In the genomic region with DNA sequence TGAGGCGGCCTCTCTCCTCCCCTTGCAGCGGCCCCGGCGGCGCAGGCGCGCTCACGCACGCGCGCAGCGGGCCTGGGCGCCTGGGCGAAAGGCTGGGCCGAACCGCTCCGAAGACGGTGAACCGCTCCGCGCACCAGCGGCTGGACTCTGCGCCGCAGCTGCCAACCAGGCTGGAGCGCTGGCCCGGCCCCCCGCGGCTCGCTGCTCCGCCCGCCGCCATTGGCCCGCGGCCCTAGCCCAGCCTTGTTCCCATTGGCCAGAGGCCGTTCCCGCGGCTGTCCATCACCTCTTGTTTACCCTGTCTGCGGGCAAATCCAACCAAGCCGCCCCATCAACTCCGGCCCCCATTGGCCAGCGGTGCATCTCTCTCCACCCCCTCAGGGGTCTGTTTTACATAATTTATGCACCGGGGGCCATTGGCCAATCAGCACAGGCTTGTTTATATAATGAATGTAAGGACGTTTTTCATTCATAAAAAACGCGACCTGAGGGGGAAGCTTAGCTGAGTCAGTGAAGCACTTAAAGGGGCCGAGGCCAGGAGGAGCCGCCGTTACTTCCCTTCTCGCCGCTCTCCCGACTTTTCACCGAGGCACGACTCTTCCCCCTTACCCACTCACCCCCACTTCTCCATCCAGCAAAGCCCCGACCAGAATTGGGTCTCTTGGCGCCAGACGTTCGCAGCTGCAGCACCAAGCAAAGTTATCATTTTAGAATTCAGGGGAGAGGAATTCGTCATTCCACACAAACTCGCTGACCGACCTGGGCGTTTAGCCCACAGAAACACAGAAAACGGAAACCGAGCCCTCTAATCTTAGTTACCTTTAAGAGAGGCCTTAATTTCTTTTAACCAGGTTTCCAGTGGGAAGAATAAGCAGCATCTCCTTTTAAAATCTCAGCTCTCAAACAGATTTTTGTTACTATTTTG, we compare ENCODE assay signal across 8 cellular contexts. TPM values are rescaled to one million over a fixed set of nuclear protein-coding genes. Genes with fewer than 3 reads are reported as not detected.
A peak's percentile ranks its signal among the peaks of the same experiment; 100 is the strongest.
DNase-seq lines count a peak whose midpoint lies in the region; ATAC-seq and TF ChIP-seq lines count a peak whose summit lies in the region.

TSS of gene ETV5 (minus strand) at position 149 of the 925 bp plus-strand sequence. CDS start 3,221 bp downstream, outside the sequence.

- no peaks in the 10 kb centered on the region for H3K36me3 ChIP-seq in fibroblast of lung (ENCODE audit: control insufficient read depth, insufficient read depth, low read length)

- peak; percentile 88 to 92 for ATAC-seq in naive B cell (ENCODE audit: low read depth in 2 of 2)
- ATAC-seq in stimulated activated effector memory CD8-positive, alpha-beta T cell treated with anti-CD3 and anti-CD28 coated beads, Interleukin-12 subunit alpha, Interleukin-12 subunit beta, amount 100 ng/mL, for 72 hours: peak; percentile 95

- peaks cover 0 to 4% (median 0%) of the 10 kb centered on the region in 7 donors for H3K9me3 Mint-ChIP-seq in naive B cell
- H3K9me3 Mint-ChIP-seq in stimulated activated effector memory CD8-positive, alpha-beta T cell treated with anti-CD3 and anti-CD28 coated beads, Interleukin-12 subunit alpha, Interleukin-12 subunit beta, amount 100 ng/mL, for 72 hours: no peaks in the 10 kb centered on the region

- H3K27me3 ChIP-seq in fibroblast of lung (ENCODE audit: control insufficient read depth, insufficient read depth, low read length): no peaks in the 10 kb centered on the region

- H3K9ac ChIP-seq in fibroblast of lung (ENCODE audit: insufficient read depth, low read length): peak within 1 kb of the TSS; percentile 80

- H3K27me3 Mint-ChIP-seq in naive B cell: peaks cover 54 to 80% (median 66%) of the 10 kb centered on the region in 3 donors

- peak within 1 kb of the TSS; percentile 47 for H3K4me3 ChIP-seq in LNCaP clone FGC (ENCODE audit: low read depth, low read length)
- peak within 1 kb of the TSS; percentile 83 to 90 (median 87) for H3K4me3 ChIP-seq in fibroblast of lung (replicated peaks in 1 of 4; ENCODE audit: control extremely low read depth in 1 of 4, insufficient read depth in 1 of 4, low read depth in 3 of 4, low read length in 4 of 4)

- H2AFZ ChIP-seq in fibroblast of lung (ENCODE audit: low read length): peak within 1 kb of the TSS; percentile 67

- H3K9me3 ChIP-seq in fibroblast of lung (ENCODE audit: control insufficient read depth, insufficient read depth, low read depth, low read length): no peaks in the 10 kb centered on the region

- TF ChIP-seq CTCF in LNCaP clone FGC (IDR thresholded peaks at IDR 0.05; ENCODE audit: control insufficient read depth, extremely low read depth, insufficient read depth): no peak
- TF ChIP-seq CTCF in fibroblast of lung (conservative IDR thresholded peaks at IDR 0.05 in 1 of 2, IDR thresholded peaks at IDR 0.05 in 1 of 2; ENCODE audit: low read depth in 1 of 2, low read length in 2 of 2): no peak

- peaks cover 31% of the 10 kb centered on the region for H3K79me2 ChIP-seq in fibroblast of lung (ENCODE audit: control insufficient read depth, insufficient read depth, low read length)

- H3K36me3 Mint-ChIP-seq in naive B cell: no peaks in the 10 kb centered on the region
- peaks cover 28% of the 10 kb centered on the region for H3K36me3 Mint-ChIP-seq in stimulated activated effector memory CD8-positive, alpha-beta T cell treated with anti-CD3 and anti-CD28 coated beads, Interleukin-12 subunit alpha, Interleukin-12 subunit beta, amount 100 ng/mL, for 72 hours

- peak within 1 kb of the TSS; percentile 75 to 97 (median 90) for H3K27ac Mint-ChIP-seq in naive B cell
- H3K27ac Mint-ChIP-seq in stimulated activated effector memory CD8-positive, alpha-beta T cell treated with anti-CD3 and anti-CD28 coated beads, Interleukin-12 subunit alpha, Interleukin-12 subunit beta, amount 100 ng/mL, for 72 hours: peak within 1 kb of the TSS; percentile 63

- DNase-seq in EH (ENCODE audit: low read depth): peak; percentile 100
- DNase-seq in GOT3 (lab: John Stamatoyannopoulos, UW): peak; percentile 99
- peak; percentile 98 for DNase-seq in LNCaP clone FGC (ENCODE audit: low read depth)
- DNase-seq in RPMI8226: peak; percentile 99
- DNase-seq in activated T-helper 9 cell treated with anti-CD3 and anti-CD28 coated beads, Interleukin-2, amount 50 U/mL, for 16 hours (ENCODE audit: low read depth): peak; percentile 83
- DNase-seq in fibroblast of lung (ENCODE audit: low read depth in 2 of 2): peak; percentile 100
- peak; percentile 94 for DNase-seq in naive B cell
- peak; percentile 80 to 95 for DNase-seq in stimulated activated effector memory CD8-positive, alpha-beta T cell treated with anti-CD3 and anti-CD28 coated beads, Interleukin-12 subunit alpha, Interleukin-12 subunit beta, amount 100 ng/mL, for 72 hours (ENCODE audit: low spot score in 2 of 2)

- peaks cover 13% of the 10 kb centered on the region for H3K4me1 ChIP-seq in fibroblast of lung (ENCODE audit: control insufficient read depth, extremely low read depth, insufficient read depth, low read length)

- H3K4me3 Mint-ChIP-seq in naive B cell: peak within 1 kb of the TSS; percentile 84 to 100 (median 94)
- peak within 1 kb of the TSS; percentile 82 for H3K4me3 Mint-ChIP-seq in stimulated activated effector memory CD8-positive, alpha-beta T cell treated with anti-CD3 and anti-CD28 coated beads, Interleukin-12 subunit alpha, Interleukin-12 subunit beta, amount 100 ng/mL, for 72 hours

- H3K4me1 Mint-ChIP-seq in naive B cell: peaks cover 39 to 42% (median 40%) of the 10 kb centered on the region in 3 donors
- peaks cover 49% of the 10 kb centered on the region for H3K4me1 Mint-ChIP-seq in stimulated activated effector memory CD8-positive, alpha-beta T cell treated with anti-CD3 and anti-CD28 coated beads, Interleukin-12 subunit alpha, Interleukin-12 subunit beta, amount 100 ng/mL, for 72 hours

- peak within 1 kb of the TSS; percentile 91 for H3K27ac ChIP-seq in fibroblast of lung (ENCODE audit: insufficient read depth, low read length)

- H4K20me1 ChIP-seq in fibroblast of lung (ENCODE audit: control insufficient read depth, extremely low read depth, insufficient read depth, low read length): no peaks in the 10 kb centered on the region

- peak within 1 kb of the TSS; percentile 98 for H3K4me2 ChIP-seq in fibroblast of lung (ENCODE audit: extremely low read depth, insufficient read depth, low read length)

RNA-seq across cellular contexts. Expression of gene ETV5, which starts in this region (rescaled TPM):
- total RNA-seq in fibroblast of lung: 15.4 and 24.9 TPM in 2 replicates
- polyA plus RNA-seq in fibroblast of lung: 23.1 and 43.1 TPM in 2 replicates
- polyA plus RNA-seq in fibroblast of lung (2012): 20.2 and 36.0 TPM in 2 replicates
- 86.0 and 122 TPM in 2 replicates for polyA minus RNA-seq in fibroblast of lung (ENCODE audit: low replicate concordance)
- 1 to 10 TPM in 5 of 6 donors, under 1 TPM in 1; 0.96 to 1.7 (median 1.1) TPM for polyA plus RNA-seq in naive B cell (ENCODE audit: low read depth in 6 of 6)

Comparison
In these comparisons a context has a peak if more than half of its experiments do, and no peak if none do; other contexts are left out.
1. Peak in every context shown above with its lines: DNase-seq, ATAC-seq, H3K4me3 ChIP-seq and H3K27ac ChIP-seq.
2. RNA of gene ETV5 (polyA plus RNA-seq): 20.2 to 43.1 TPM in fibroblast of lung; 0.96 to 1.7 TPM in naive B cell; every median in the first group is over 4 times any median in the second.